8 cellular contexts compared by ENCODE assay signal in the genomic region with DNA sequence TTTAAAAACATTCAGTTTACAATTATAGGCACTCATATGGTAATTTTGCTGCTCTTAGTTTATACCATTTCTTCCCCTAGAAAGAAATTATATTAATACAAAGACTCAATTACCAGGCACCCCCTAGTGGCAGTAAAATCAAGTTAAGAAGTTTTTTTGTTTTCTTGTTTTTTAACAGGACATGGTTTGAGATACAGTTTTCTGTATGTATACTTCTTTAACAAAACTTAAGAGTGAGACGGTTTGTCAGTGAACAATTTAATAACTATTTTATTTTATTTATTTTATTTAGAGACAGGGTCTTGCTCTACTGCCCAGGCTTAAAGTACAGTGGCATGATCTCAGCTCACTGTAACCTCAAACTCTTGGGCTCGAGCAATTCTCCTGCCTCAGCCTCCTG.
A peak's percentile ranks its signal among the peaks of the same experiment; 100 is the strongest.
DNase-seq lines count a peak whose midpoint lies in the region; ATAC-seq and TF ChIP-seq lines count a peak whose summit lies in the region.

No MANE protein-coding gene starts in this region.

- ATAC-seq in left lung (peak; percentile 50), HG03520 (IDR thresholded peaks at IDR 0.05; ENCODE audit: unreplicated experiment) (no peak), HG02885 (IDR thresholded peaks at IDR 0.05; ENCODE audit: poor library complexity, unreplicated experiment) (no peak)

- H3K9me3 ChIP-seq in adrenal gland (replicated peaks in 1 of 3): no peaks in the 10 kb centered on the region
- H3K9me3 ChIP-seq in left lung: no peaks in the 10 kb centered on the region

- no peak overlapping the region for H3K27ac Mint-ChIP-seq in CD14-positive monocyte

- H3K27ac ChIP-seq in adrenal gland (no peak overlapping the region), left lung (no peak overlapping the region)

- H3K4me3 Mint-ChIP-seq in CD14-positive monocyte: no peak overlapping the region

- TF ChIP-seq CTCF in CD14-positive monocyte (IDR thresholded peaks at IDR 0.05): peak; percentile 59
- TF ChIP-seq CTCF in adrenal gland (IDR thresholded peaks at IDR 0.05): peak in 5 of 6 experiments; percentile 30 to 63 (median 33)
- TF ChIP-seq CTCF in left lung (IDR thresholded peaks at IDR 0.05): peak in 1 of 2 donors; percentile 61

- no peak for TF ChIP-seq POLR2A in adrenal gland (IDR thresholded peaks at IDR 0.05)

- H3K36me3 ChIP-seq in adrenal gland (replicated peaks in 1 of 2) (peaks cover 0 to 5% of the 10 kb centered on the region in 2 donors), left lung (peaks cover 0 to 10% of the 10 kb centered on the region in 2 donors)

- DNase-seq in CD14-positive monocyte (ENCODE audit: low spot score) (no peak), HPDE6-E6E7 (ENCODE audit: extremely low spot score) (peak; percentile 9), adrenal gland (no peak), left lung (no peak), GM19240 (ENCODE audit: insufficient read length, low spot score) (no peak)
- DNase-seq in stimulated activated CD8-positive, alpha-beta memory T cell treated with anti-CD3 and anti-CD28 coated beads, Interleukin-4, amount 100 ng/mL, for 48 hours: no peak

- no peak overlapping the region for H3K4me3 ChIP-seq in adrenal gland
- H3K4me3 ChIP-seq in left lung: no peak overlapping the region

- no peaks in the 10 kb centered on the region for H3K4me1 ChIP-seq in adrenal gland (replicated peaks in 1 of 2)
- H3K4me1 ChIP-seq in left lung: peaks cover 0 to 5% of the 10 kb centered on the region in 2 donors

- peaks cover 0 to 2% (median 0%) of the 10 kb centered on the region in 3 donors for H3K27me3 Mint-ChIP-seq in CD14-positive monocyte (ENCODE audit: low read depth in 3 of 3)

- WGBS in adrenal gland, 4 donors: 62 to 80% (median 73%) methylated on average over 2 of the region's 2 CpGs

- H3K4me1 Mint-ChIP-seq in CD14-positive monocyte: peaks cover 25% of the 10 kb centered on the region

- H3K27me3 ChIP-seq in adrenal gland (no peaks in the 10 kb centered on the region), left lung (no peaks in the 10 kb centered on the region)

- H3K36me3 Mint-ChIP-seq in CD14-positive monocyte: peaks cover 19 to 28% of the 10 kb centered on the region in 2 donors

- intact Hi-C loops in CD14-positive monocyte (cut with micrococcal nuclease): no loop called here
- intact Hi-C loops in adrenal gland (cut with DNase I): no loop called here
- intact Hi-C loops in left lung (cut with DNase I): no loop called here

- H3K9me3 Mint-ChIP-seq in CD14-positive monocyte: peaks cover 0 to 2% (median 0%) of the 10 kb centered on the region in 7 donors
